8 cellular contexts compared by ENCODE assay signal in genomic region chr1:11893907-11894251, GRCh38.
DNase-seq lines count a peak whose midpoint lies in the region; TF ChIP-seq lines count a peak whose summit lies in the region.

No MANE protein-coding gene starts in this region.

- H3K9me3 ChIP-seq in WERI-Rb-1 (ENCODE audit: severe bottlenecking), result no peaks in the 10 kb centered on the region

- no peaks in the 10 kb centered on the region for H3K27me3 ChIP-seq in WERI-Rb-1 (ENCODE audit: insufficient read depth, low read depth, severe bottlenecking)

- peak; percentile 80 for DNase-seq in DMS 273 (lab: John Stamatoyannopoulos, UW; ENCODE audit: unreplicated experiment)
- no peak for DNase-seq in DMS 273 treated with DMSO at 0.1 percent for 48 hours (lab: John Stamatoyannopoulos, UW)
- DNase-seq in NCI-H1105 (lab: John Stamatoyannopoulos, UW), result peak; percentile 43
- peak; percentile 77 for DNase-seq in WERI-Rb-1
- peak; percentile 70 to 79 for DNase-seq in T47D (ENCODE audit: low read depth in 1 of 2, low spot score in 1 of 2)
- DNase-seq in kidney tubule cell (ENCODE audit: low spot score), result peak; percentile 59
- peak; percentile 28 to 60 (median 38) for DNase-seq in stimulated activated CD4-positive, alpha-beta T cell treated with anti-CD3 and anti-CD28 coated beads, TNF-alpha, amount 100 ng/mL, for 1 hour (ENCODE audit: low read depth in 3 of 3, low spot score in 1 of 3)
- no peak for DNase-seq in GF-D8 (lab: John Stamatoyannopoulos, UW)

- in situ Hi-C loops in T47D (cut with HindIII; ENCODE audit: low pct_unique_long_range_greater_than_20kb, low sequenced_read_pairs), result no loop called here

- TF ChIP-seq CTCF in WERI-Rb-1 (IDR thresholded peaks at IDR 0.05; ENCODE audit: low read depth, low read length), result peak; percentile 96

- no peak overlapping the region for H3K27ac ChIP-seq in WERI-Rb-1

- no peak overlapping the region for H3K4me3 ChIP-seq in WERI-Rb-1 (ENCODE audit: low read depth, low read length)

- H3K36me3 ChIP-seq in WERI-Rb-1, result no peaks in the 10 kb centered on the region

Comparison
In these comparisons a context has a peak if more than half of its experiments do, and no peak if none do; other contexts are left out.
1. DNase-seq: peak in DMS 273 (single experiment), NCI-H1105 (single experiment), WERI-Rb-1 (single experiment), T47D (2 of 2), kidney tubule cell (single experiment) and stimulated activated CD4-positive, alpha-beta T cell treated with anti-CD3 and anti-CD28 coated beads, TNF-alpha, amount 100 ng/mL, for 1 hour (3 of 3); none in DMS 273 treated with DMSO at 0.1 percent for 48 hours (single experiment) and GF-D8 (single experiment).